Comparison of ENCODE assay signal across 18 cellular contexts in genomic region chr2:120204945-120205670, GRCh38. TPM values are rescaled to one million over a fixed set of nuclear protein-coding genes. Genes with fewer than 3 reads are reported as not detected.
DNase-seq lines count a peak whose midpoint lies in the region; ATAC-seq and TF ChIP-seq lines count a peak whose summit lies in the region.
"Had no signal": no experiment of that assay in that cellular context is flagged by ENCODE, and none has a peak within 500 bp of the region (broad histone marks: within the 10 kb centered on the region; RNA-seq: fewer than 3 reads in every experiment).

No MANE protein-coding gene starts in this region.

- ATAC-seq in stimulated activated effector memory CD8-positive, alpha-beta T cell treated with anti-CD3 and anti-CD28 coated beads, Interleukin-12 subunit alpha, Interleukin-12 subunit beta, amount 100 ng/mL, for 72 hours, result no peak
- ATAC-seq in T-cell (replicated peaks in 1 of 4) (no peak), HG03442 (IDR thresholded peaks at IDR 0.05; ENCODE audit: unreplicated experiment) (no peak)

- no peak overlapping the region for H3K4me3 ChIP-seq in mucosa of rectum (ENCODE audit: low read length in 2 of 2)
- no peak overlapping the region for H3K4me3 ChIP-seq in sigmoid colon
- H3K4me3 ChIP-seq: A549, HAP-1 had no signal

- no peak overlapping the region for H3K9ac ChIP-seq in mucosa of rectum (ENCODE audit: low read depth in 1 of 2, low read length in 2 of 2)

- POLR2A ChIA-PET in T-cell (lab: Charles Lee), result no interaction called here

- H3K36me3 Mint-ChIP-seq in activated CD4-positive, alpha-beta T cell treated with anti-CD3 and anti-CD28 coated beads, Interleukin-2, amount 10 ng/mL, durations not matched to agents 24 days and 14 days (ENCODE audit: low read depth), result peaks cover 5% of the 10 kb centered on the region
- no peaks in the 10 kb centered on the region for H3K36me3 Mint-ChIP-seq in dendritic cell treated with granulocyte-macrophage colony-stimulating factor and Interleukin-4, amounts not matched to agents 40 ng/mL and 50 ng/mL, for 4 days (ENCODE audit: low read depth)
- H3K36me3 Mint-ChIP-seq in stimulated activated effector memory CD8-positive, alpha-beta T cell treated with anti-CD3 and anti-CD28 coated beads, Interleukin-12 subunit alpha, Interleukin-12 subunit beta, amount 100 ng/mL, for 72 hours, result no peaks in the 10 kb centered on the region
- no peaks in the 10 kb centered on the region for H3K36me3 Mint-ChIP-seq in T-cell
- H3K36me3 Mint-ChIP-seq: CD4-positive, alpha-beta memory T cell had no signal

- H3K36me3 ChIP-seq in mucosa of rectum (ENCODE audit: control insufficient read depth in 2 of 2, insufficient read depth in 2 of 2, low read length in 2 of 2), result no peaks in the 10 kb centered on the region
- no peaks in the 10 kb centered on the region for H3K36me3 ChIP-seq in sigmoid colon
- H3K36me3 ChIP-seq: HAP-1 had no signal

- no peaks in the 10 kb centered on the region for H3K27me3 Mint-ChIP-seq in activated CD4-positive, alpha-beta T cell treated with anti-CD3 and anti-CD28 coated beads, Interleukin-2, amount 10 ng/mL, durations not matched to agents 24 days and 14 days
- H3K27me3 Mint-ChIP-seq in dendritic cell treated with granulocyte-macrophage colony-stimulating factor and Interleukin-4, amounts not matched to agents 40 ng/mL and 50 ng/mL, for 4 days, result no peaks in the 10 kb centered on the region
- no peaks in the 10 kb centered on the region for H3K27me3 Mint-ChIP-seq in T-cell
- H3K27me3 Mint-ChIP-seq: CD4-positive, alpha-beta memory T cell had no signal

- no peak for TF ChIP-seq POLR2A in sigmoid colon (IDR thresholded peaks at IDR 0.05)

- 92 to 94% methylated on average over 12 of the region's 12 CpGs for WGBS in sigmoid colon, 2 donors

- peaks cover 0 to 7% of the 10 kb centered on the region in 2 donors for H3K4me1 ChIP-seq in mucosa of rectum (ENCODE audit: control insufficient read depth in 2 of 2, insufficient read depth in 2 of 2, low read length in 2 of 2)
- H3K4me1 ChIP-seq in sigmoid colon, result peaks cover 0 to 5% (median 0%) of the 10 kb centered on the region in 4 donors
- H3K4me1 ChIP-seq: A549, HAP-1 had no signal

- H3K9me3 ChIP-seq in mucosa of rectum (ENCODE audit: control insufficient read depth in 2 of 2, low read length in 2 of 2) (no peaks in the 10 kb centered on the region), sigmoid colon (no peaks in the 10 kb centered on the region)
- H3K9me3 ChIP-seq: A549, HAP-1 had no signal

- CTCF ChIA-PET in T-cell (lab: Charles Lee), result no interaction called here

- H3K27ac ChIP-seq in mucosa of rectum (ENCODE audit: low read depth in 2 of 2, low read length in 2 of 2) (peak overlapping the region; percentile 31 to 32), sigmoid colon (no peak overlapping the region)
- H3K27ac ChIP-seq: 22Rv1, A549, C4-2B had no signal

- H3K4me1 Mint-ChIP-seq in activated CD4-positive, alpha-beta T cell treated with anti-CD3 and anti-CD28 coated beads, Interleukin-2, amount 10 ng/mL, durations not matched to agents 24 days and 14 days, result peaks cover 11% of the 10 kb centered on the region
- H3K4me1 Mint-ChIP-seq in dendritic cell treated with granulocyte-macrophage colony-stimulating factor and Interleukin-4, amounts not matched to agents 40 ng/mL and 50 ng/mL, for 4 days (ENCODE audit: low read depth), result peaks cover 32% of the 10 kb centered on the region
- H3K4me1 Mint-ChIP-seq in stimulated activated effector memory CD8-positive, alpha-beta T cell treated with anti-CD3 and anti-CD28 coated beads, Interleukin-12 subunit alpha, Interleukin-12 subunit beta, amount 100 ng/mL, for 72 hours, result no peaks in the 10 kb centered on the region
- H3K4me1 Mint-ChIP-seq in T-cell, result peaks cover 0 to 6% (median 4%) of the 10 kb centered on the region in 3 donors

- no peak for TF ChIP-seq CTCF in sigmoid colon (IDR thresholded peaks at IDR 0.05)

- H3K27me3 ChIP-seq in mucosa of rectum (ENCODE audit: control insufficient read depth in 2 of 2, insufficient read depth in 2 of 2, low read length in 2 of 2) (no peaks in the 10 kb centered on the region), sigmoid colon (no peaks in the 10 kb centered on the region)

- no peaks in the 10 kb centered on the region for H3K9me3 Mint-ChIP-seq in activated CD4-positive, alpha-beta T cell treated with anti-CD3 and anti-CD28 coated beads, Interleukin-2, amount 10 ng/mL, durations not matched to agents 24 days and 14 days
- no peaks in the 10 kb centered on the region for H3K9me3 Mint-ChIP-seq in dendritic cell treated with granulocyte-macrophage colony-stimulating factor and Interleukin-4, amounts not matched to agents 40 ng/mL and 50 ng/mL, for 4 days
- H3K9me3 Mint-ChIP-seq in stimulated activated effector memory CD8-positive, alpha-beta T cell treated with anti-CD3 and anti-CD28 coated beads, Interleukin-12 subunit alpha, Interleukin-12 subunit beta, amount 100 ng/mL, for 72 hours, result no peaks in the 10 kb centered on the region
- H3K9me3 Mint-ChIP-seq in T-cell, result no peaks in the 10 kb centered on the region

- intact Hi-C loops in activated CD4-positive, alpha-beta T cell treated with anti-CD3 and anti-CD28 coated beads, Interleukin-2, amount 10 ng/mL, durations not matched to agents 24 days and 14 days (cut with micrococcal nuclease), result no loop called here
- intact Hi-C loops in dendritic cell treated with granulocyte-macrophage colony-stimulating factor and Interleukin-4, amounts not matched to agents 40 ng/mL and 50 ng/mL, for 4 days (cut with micrococcal nuclease), result no loop called here
- intact Hi-C loops in sigmoid colon (cut with DNase I), result loop anchor here (5.0 kb wide), 1 partner anchor 107 kb away; no protein-coding TSS in a partner anchor

- TF ChIP-seq EP300 in sigmoid colon (IDR thresholded peaks at IDR 0.05), result no peak

- peak; percentile 50 for DNase-seq in activated CD4-positive, alpha-beta T cell treated with anti-CD3 and anti-CD28 coated beads, Interleukin-2, amount 10 ng/mL, durations not matched to agents 24 days and 14 days
- no peak for DNase-seq in activated CD4-positive, alpha-beta T cell treated with anti-CD3 and anti-CD28 coated beads for 1 hour
- no peak for DNase-seq in stimulated activated effector memory CD8-positive, alpha-beta T cell treated with anti-CD3 and anti-CD28 coated beads, Interleukin-12 subunit alpha, Interleukin-12 subunit beta, amount 100 ng/mL, for 72 hours (ENCODE audit: low spot score in 2 of 2)
- DNase-seq in sigmoid colon (no peak), T-cell (no peak)
- DNase-seq: AML-193; CD4-positive, alpha-beta memory T cell; DMS153; DMS79; GDM1; IMR-90 had no signal

- no peak overlapping the region for H3K4me3 Mint-ChIP-seq in activated CD4-positive, alpha-beta T cell treated with anti-CD3 and anti-CD28 coated beads, Interleukin-2, amount 10 ng/mL, durations not matched to agents 24 days and 14 days
- H3K4me3 Mint-ChIP-seq in dendritic cell treated with granulocyte-macrophage colony-stimulating factor and Interleukin-4, amounts not matched to agents 40 ng/mL and 50 ng/mL, for 4 days, result no peak overlapping the region
- H3K4me3 Mint-ChIP-seq in stimulated activated effector memory CD8-positive, alpha-beta T cell treated with anti-CD3 and anti-CD28 coated beads, Interleukin-12 subunit alpha, Interleukin-12 subunit beta, amount 100 ng/mL, for 72 hours, result no peak overlapping the region
- no peak overlapping the region for H3K4me3 Mint-ChIP-seq in T-cell
- H3K4me3 Mint-ChIP-seq: CD4-positive, alpha-beta memory T cell had no signal

- H3K27ac Mint-ChIP-seq in activated CD4-positive, alpha-beta T cell treated with anti-CD3 and anti-CD28 coated beads, Interleukin-2, amount 10 ng/mL, durations not matched to agents 24 days and 14 days, result no peak overlapping the region
- H3K27ac Mint-ChIP-seq in dendritic cell treated with granulocyte-macrophage colony-stimulating factor and Interleukin-4, amounts not matched to agents 40 ng/mL and 50 ng/mL, for 4 days, result peak overlapping the region; percentile 13
- peak overlapping the region; percentile 32 for H3K27ac Mint-ChIP-seq in stimulated activated effector memory CD8-positive, alpha-beta T cell treated with anti-CD3 and anti-CD28 coated beads, Interleukin-12 subunit alpha, Interleukin-12 subunit beta, amount 100 ng/mL, for 72 hours
- no peak overlapping the region for H3K27ac Mint-ChIP-seq in T-cell

RNA-seq across cellular contexts. Expression of gene TMEM185B, which starts 18.1 kb away (rescaled TPM):
- total RNA-seq in activated CD4-positive, alpha-beta T cell treated with anti-CD3 and anti-CD28 coated beads, Interleukin-2, amount 10 ng/mL, durations not matched to agents 24 days and 14 days, result 44.3 and 45.8 TPM in 2 replicates
- 10 to 100 TPM; 16.8 to 32.1 (median 25.0) TPM for total RNA-seq in sigmoid colon
- 1 to 10 TPM; 1.6 to 9.7 (median 1.8) TPM for polyA plus RNA-seq in sigmoid colon
- total RNA-seq in T-cell, result 10 to 100 TPM; 14.8 to 25.2 (median 21.9) TPM

RNA-seq across cellular contexts. Expression of gene RALB, which starts 47.5 kb away (rescaled TPM):
- total RNA-seq in activated CD4-positive, alpha-beta T cell treated with anti-CD3 and anti-CD28 coated beads, Interleukin-2, amount 10 ng/mL, durations not matched to agents 24 days and 14 days, result 72.1 and 80.0 TPM in 2 replicates
- total RNA-seq in sigmoid colon (10 to 100 TPM; 47.9 to 60.2 (median 50.5) TPM), T-cell (10 to 100 TPM; 10.3 to 20.1 (median 12.9) TPM)
- polyA plus RNA-seq in sigmoid colon, result 100 to 1,000 TPM in 2 of 3 donors, 10 to 100 TPM in 1; 86.6 to 143 (median 118) TPM

Comparison
In these comparisons a context has a peak if more than half of its experiments do, and no peak if none do; other contexts are left out.
1. H3K27ac Mint-ChIP-seq: peak in dendritic cell treated with granulocyte-macrophage colony-stimulating factor and Interleukin-4, amounts not matched to agents 40 ng/mL and 50 ng/mL, for 4 days (single experiment) and stimulated activated effector memory CD8-positive, alpha-beta T cell treated with anti-CD3 and anti-CD28 coated beads, Interleukin-12 subunit alpha, Interleukin-12 subunit beta, amount 100 ng/mL, for 72 hours (single experiment); none in activated CD4-positive, alpha-beta T cell treated with anti-CD3 and anti-CD28 coated beads, Interleukin-2, amount 10 ng/mL, durations not matched to agents 24 days and 14 days (single experiment) and T-cell (0 of 2).
2. H3K27ac ChIP-seq: peak in mucosa of rectum (2 of 2); none in sigmoid colon (0 of 4).